ENCODE assay signal across 10 cellular contexts in genomic region chr17:29376667-29377268, GRCh38. TPM values are rescaled to one million over a fixed set of nuclear protein-coding genes. Genes with fewer than 3 reads are reported as not detected.
DNase-seq lines count a peak whose midpoint lies in the region; ATAC-seq and TF ChIP-seq lines count a peak whose summit lies in the region.
"Had no signal": no experiment of that assay in that cellular context is flagged by ENCODE, and none has a peak within 500 bp of the region (broad histone marks: within the 10 kb centered on the region; RNA-seq: fewer than 3 reads in every experiment).

No MANE protein-coding gene starts in this region.

- no peaks in the 10 kb centered on the region for H3K79me1 ChIP-seq in mesendoderm (ENCODE audit: low read length)

- no peak overlapping the region for H3K4me2 ChIP-seq in mesendoderm (ENCODE audit: low read length)

- no peak overlapping the region for H4K8ac ChIP-seq in mesendoderm (ENCODE audit: low read depth, low read length)

- peak overlapping the region in 57 of 59 donors; percentile 10 to 69 (median 48) for H3K4me3 ChIP-seq in dorsolateral prefrontal cortex
- H3K4me3 ChIP-seq in mesendoderm (ENCODE audit: low read length): no peak overlapping the region
- H3K4me3 ChIP-seq in Peyer's patch: no peak overlapping the region

- no peak overlapping the region for H3K18ac ChIP-seq in mesendoderm (ENCODE audit: low read length)

- H3K36me3 ChIP-seq in mesendoderm (ENCODE audit: control insufficient read depth, insufficient read depth, low read length) (no peaks in the 10 kb centered on the region), Peyer's patch (no peaks in the 10 kb centered on the region)

- H3K79me2 ChIP-seq in mesendoderm (ENCODE audit: control insufficient read depth, insufficient read depth, low read length): no peaks in the 10 kb centered on the region
- H3K79me2 ChIP-seq: parathyroid adenoma had no signal

- peak overlapping the region; percentile 83 to 100 (median 98) for H3K27ac ChIP-seq in dorsolateral prefrontal cortex
- H3K27ac ChIP-seq in mesendoderm (ENCODE audit: low read depth, low read length): no peak overlapping the region
- H3K27ac ChIP-seq in Peyer's patch: no peak overlapping the region
- H3K27ac ChIP-seq: parathyroid adenoma had no signal

- H3K27me3 ChIP-seq in dorsolateral prefrontal cortex (no peaks in the 10 kb centered on the region), mesendoderm (ENCODE audit: insufficient read depth, low read length, poor library complexity) (no peaks in the 10 kb centered on the region), Peyer's patch (no peaks in the 10 kb centered on the region)

- no peak overlapping the region for H2BK15ac ChIP-seq in mesendoderm (replicated peaks; ENCODE audit: low read depth)

- no peak overlapping the region for H3K4ac ChIP-seq in mesendoderm (ENCODE audit: low read depth, low read length)

- no peaks in the 10 kb centered on the region for H3K9me3 ChIP-seq in Peyer's patch

- H3K9ac ChIP-seq in mesendoderm (ENCODE audit: low read length): no peak overlapping the region
- H3K9ac ChIP-seq: parathyroid adenoma had no signal

- no peak for TF ChIP-seq POLR2A in Peyer's patch (IDR thresholded peaks at IDR 0.05)

- no peak overlapping the region for H2BK5ac ChIP-seq in mesendoderm (ENCODE audit: low read length)

- no peak overlapping the region for H3K56ac ChIP-seq in mesendoderm (ENCODE audit: low read length)

- H2BK120ac ChIP-seq in mesendoderm (ENCODE audit: low read depth, low read length): no peak overlapping the region

- no peak for ATAC-seq in GM19023 (IDR thresholded peaks at IDR 0.05; ENCODE audit: unreplicated experiment)

- no peak overlapping the region for H2AK5ac ChIP-seq in mesendoderm (ENCODE audit: low read length)

- H3K4me1 ChIP-seq in mesendoderm (ENCODE audit: control insufficient read depth, low read depth, low read length) (no peaks in the 10 kb centered on the region), Peyer's patch (peaks cover 0 to 4% (median 0%) of the 10 kb centered on the region in 4 donors)

- DNase-seq in AG08396 (ENCODE audit: low spot score) (peak; percentile 83), NCI-H446 treated with DMSO at 0.1 percent for 48 hours (lab: John Stamatoyannopoulos, UW) (peak; percentile 65), dorsolateral prefrontal cortex (peak; percentile 50 to 96 (median 90)), mesendoderm (peak; percentile 71), Peyer's patch (no peak), DMS79 (lab: John Stamatoyannopoulos, UW) (no peak)
- DNase-seq in stimulated activated CD4-positive, alpha-beta T cell treated with anti-CD3 and anti-CD28 coated beads, Interleukin-4, amount 100 ng/mL, for 24 hours: no peak
- DNase-seq: activated naive CD8-positive, alpha-beta T cell treated with anti-CD3 and anti-CD28 coated beads, Interleukin-2, amount 10 ng/mL, durations not matched to agents 7 days and 5 days had no signal

- TF ChIP-seq CTCF in dorsolateral prefrontal cortex (IDR thresholded peaks at IDR 0.05 in 54 of 56, conservative IDR thresholded peaks at IDR 0.05 in 2 of 56; ENCODE audit: low read depth in 1 of 56, partially characterized antibody in 56 of 56): peak in 17 of 56 donors; percentile 4 to 44 (median 22)
- TF ChIP-seq CTCF in Peyer's patch (IDR thresholded peaks at IDR 0.05): no peak

- H4K5ac ChIP-seq in mesendoderm (ENCODE audit: low read length): no peak overlapping the region

- H3K23ac ChIP-seq in mesendoderm (ENCODE audit: low read length): no peak overlapping the region

- WGBS in mesendoderm (ENCODE audit: extremely low coverage, insufficient coverage, low lambda C conversion rate): no CpG with 5 or more reads among the region's 3 CpGs

- intact Hi-C loops in dorsolateral prefrontal cortex (cut with DNase I): loop anchor here (2.0 to 10.0 kb wide), 3 partner anchors 14 to 191 kb away; partner anchors contain the start of genes ABHD15 (in 2 of the 2), TAOK1 (in 2 of the 2) and TP53I13 (in 2 of the 2)

RNA-seq across cellular contexts. Expression of gene TAOK1, which starts 13.4 kb away (rescaled TPM):
- total RNA-seq in dorsolateral prefrontal cortex: 100 to 1,000 TPM; 102 to 159 (median 134) TPM
- polyA plus RNA-seq in mesendoderm (2013, experiment 1 of 2): 21.1 TPM
- 21.2 TPM for polyA plus RNA-seq in mesendoderm (2013, experiment 2 of 2)
- 100 to 1,000 TPM in 1 of 4 donors, 10 to 100 TPM in 3; 28.7 to 104 (median 42.8) TPM for total RNA-seq in Peyer's patch

Comparison
In these comparisons a context has a peak if more than half of its experiments do, and no peak if none do; other contexts are left out.
1. DNase-seq: peak in AG08396 (single experiment), NCI-H446 treated with DMSO at 0.1 percent for 48 hours (single experiment), dorsolateral prefrontal cortex (10 of 10) and mesendoderm (single experiment); none in Peyer's patch (0 of 3), DMS79 (single experiment) and stimulated activated CD4-positive, alpha-beta T cell treated with anti-CD3 and anti-CD28 coated beads, Interleukin-4, amount 100 ng/mL, for 24 hours (single experiment).
2. H3K27ac ChIP-seq: peak in dorsolateral prefrontal cortex (59 of 59); none in mesendoderm (single experiment) and Peyer's patch (0 of 4).
3. H3K4me3 ChIP-seq: peak in dorsolateral prefrontal cortex (57 of 59); none in mesendoderm (single experiment) and Peyer's patch (0 of 4).